ENCODE assay signal across 1 cellular context in genomic region chr19:47107953-47108746, GRCh38.
TF ChIP-seq lines count a peak whose summit lies in the region.

No MANE protein-coding gene starts in this region.

TF ChIP-seq in K562, 482 proteins besides CTCF, POLR2A, EP300 and RAD21 (continued from another document):
- TF ChIP-seq PKNOX1 (IDR thresholded peaks at IDR 0.05) (peak; percentile 63), ZNF766 (CRISPR knock-in tag; conservative IDR thresholded peaks at IDR 0.05) (peak; percentile 50; the same call in 1 of the 2 replicates), PREB (CRISPR knock-in tag; IDR thresholded peaks at IDR 0.05) (0 out of 2 replicates have a peak, but pooled peaks have one; percentile 42), MAZ (CRISPR knock-in tag; conservative IDR thresholded peaks at IDR 0.05 in 1 of 2, IDR thresholded peaks at IDR 0.05 in 1 of 2) (peak in 1 of 2 experiments; percentile 27; a peak in 1 of 4 replicates)
